Comparison of ENCODE assay signal across 20 cellular contexts in genomic region chr6:53411451-53411850, GRCh38.
DNase-seq lines count a peak whose midpoint lies in the region; ATAC-seq, FAIRE-seq and TF ChIP-seq lines count a peak whose summit lies in the region.
"Had no signal": no experiment of that assay in that cellular context is flagged by ENCODE, and none has a peak within 500 bp of the region (broad histone marks: within the 10 kb centered on the region; RNA-seq: fewer than 3 reads in every experiment).

No MANE protein-coding gene starts in this region.

- peak overlapping the region; percentile 23 for H3K4me2 ChIP-seq in astrocyte (ENCODE audit: low read length)

- H3K27me3 ChIP-seq in astrocyte (ENCODE audit: insufficient read depth, low read length) = no peaks in the 10 kb centered on the region
- H3K27me3 ChIP-seq in kidney epithelial cell (ENCODE audit: control insufficient read depth, insufficient read depth, low read length) = no peaks in the 10 kb centered on the region
- H3K27me3 ChIP-seq: esophagus muscularis mucosa, Peyer's patch, tibial nerve had no signal

- H3K36me3 ChIP-seq in astrocyte (ENCODE audit: insufficient read depth, low read length) (no peaks in the 10 kb centered on the region), kidney epithelial cell (ENCODE audit: control insufficient read depth, insufficient read depth, low read length) (no peaks in the 10 kb centered on the region)
- H3K36me3 ChIP-seq: esophagus muscularis mucosa, Peyer's patch, tibial nerve had no signal

- H3K27me3 Mint-ChIP-seq in astrocyte (ENCODE audit: low read depth, unreplicated experiment) = no peaks in the 10 kb centered on the region
- H3K27me3 Mint-ChIP-seq: stimulated activated memory B cell treated with anti-CD40 and anti-IgM and Interleukin-4, amounts not matched to agents 10 μg/mL and 1 μg/mL and 100 μg/mL, for 72 hours had no signal

- peak overlapping the region; percentile 37 for H2AFZ ChIP-seq in astrocyte (ENCODE audit: low read depth, low read length)

- ATAC-seq in HG02588 (IDR thresholded peaks at IDR 0.05; ENCODE audit: unreplicated experiment) = no peak

- no peaks in the 10 kb centered on the region for H3K36me3 Mint-ChIP-seq in astrocyte (ENCODE audit: low read depth, unreplicated experiment)
- H3K36me3 Mint-ChIP-seq: stimulated activated memory B cell treated with anti-CD40 and anti-IgM and Interleukin-4, amounts not matched to agents 10 μg/mL and 1 μg/mL and 100 μg/mL, for 72 hours had no signal

- H3K4me3 ChIP-seq in AG09309 (ENCODE audit: control insufficient read depth, low read depth, low read length) = no peak overlapping the region
- no peak overlapping the region for H3K4me3 ChIP-seq in astrocyte (ENCODE audit: insufficient read depth, low read depth, low read length)
- H3K4me3 ChIP-seq in kidney epithelial cell (ENCODE audit: low read depth, low read length) = no peak overlapping the region
- no peak overlapping the region for H3K4me3 ChIP-seq in foreskin fibroblast (ENCODE audit: low read depth in 1 of 2, low read length in 2 of 2)
- H3K4me3 ChIP-seq: esophagus muscularis mucosa, Peyer's patch, SK-N-MC, tibial nerve had no signal

- DNase-seq in AG09309 (ENCODE audit: low read depth) (peak; percentile 20), HK-2 (ENCODE audit: unreplicated experiment) (peak; percentile 7), astrocyte (ENCODE audit: low read depth) (peak; percentile 82), kidney epithelial cell (ENCODE audit: low read depth) (peak; percentile 61), head of caudate nucleus (no peak), foreskin fibroblast (no peak), NCI-H1048 (lab: John Stamatoyannopoulos, UW) (no peak)
- DNase-seq: activated CD4-positive, CD25-positive, alpha-beta regulatory T cell treated with anti-CD3 and anti-CD28 coated beads, Interleukin-2, amount 50 U/mL, for 72 hours; H9; NCI-H2107; NCI-H748 treated with DMSO at 0.1 percent for 48 hours; Peyer's patch; retina had no signal

- H3K4me1 Mint-ChIP-seq in astrocyte (ENCODE audit: low read depth, unreplicated experiment) = peaks cover 2% of the 10 kb centered on the region

- TF ChIP-seq CTCF in AG09309 (IDR thresholded peaks at IDR 0.05; ENCODE audit: control insufficient read depth, insufficient read depth, low read depth, low read length, missing control alignments) (no peak), astrocyte (IDR thresholded peaks at IDR 0.05; ENCODE audit: insufficient read depth, low read depth, low read length) (no peak), kidney epithelial cell (IDR thresholded peaks at IDR 0.05; ENCODE audit: insufficient read depth, low read length, poor library complexity, severe bottlenecking) (no peak), foreskin fibroblast (IDR thresholded peaks at IDR 0.05; ENCODE audit: low read depth, low read length) (no peak)

- no peaks in the 10 kb centered on the region for H3K79me2 ChIP-seq in astrocyte (ENCODE audit: insufficient read depth, low read length)

- FAIRE-seq in astrocyte (lab: Jason Lieb, UNC) = no peak
- FAIRE-seq: A204.1 had no signal

- no peaks in the 10 kb centered on the region for H3K4me1 ChIP-seq in astrocyte (ENCODE audit: insufficient read depth, low read length)
- H3K4me1 ChIP-seq: esophagus muscularis mucosa, Peyer's patch, tibial nerve had no signal

- H3K27ac ChIP-seq in astrocyte (ENCODE audit: low read depth, low read length) = no peak overlapping the region
- H3K27ac ChIP-seq: esophagus muscularis mucosa, Peyer's patch, SK-N-MC, tibial nerve had no signal

- H3K27ac Mint-ChIP-seq in astrocyte (ENCODE audit: unreplicated experiment) = no peak overlapping the region
- H3K27ac Mint-ChIP-seq: activated T-helper 1 cell treated with anti-CD3 and anti-CD28 coated beads, Interleukin-12 subunit alpha, Interleukin-12 subunit beta, Interleukin-2, Interleukin-4 antibody, amounts not matched to agents 30 ng/mL and 10 ng/mL and 1 ng/mL, durations not matched to agents 14 hours and 24 hours and 36 hours had no signal

- H3K9me3 ChIP-seq in astrocyte (ENCODE audit: insufficient read depth, low read depth, low read length) = no peaks in the 10 kb centered on the region
- H3K9me3 ChIP-seq: esophagus muscularis mucosa, Peyer's patch, tibial nerve had no signal

- H3K9me3 Mint-ChIP-seq in astrocyte (ENCODE audit: unreplicated experiment) = no peaks in the 10 kb centered on the region
- H3K9me3 Mint-ChIP-seq: activated T-helper 1 cell treated with anti-CD3 and anti-CD28 coated beads, Interleukin-12 subunit alpha, Interleukin-12 subunit beta, Interleukin-2, Interleukin-4 antibody, amounts not matched to agents 30 ng/mL and 10 ng/mL and 1 ng/mL, durations not matched to agents 14 hours and 24 hours and 36 hours; H9; stimulated activated memory B cell treated with anti-CD40 and anti-IgM and Interleukin-4, amounts not matched to agents 10 μg/mL and 1 μg/mL and 100 μg/mL, for 72 hours had no signal

- no peaks in the 10 kb centered on the region for H4K20me1 ChIP-seq in astrocyte (ENCODE audit: insufficient read depth, low read length)

- no peak overlapping the region for H3K4me3 Mint-ChIP-seq in astrocyte (ENCODE audit: unreplicated experiment)
- H3K4me3 Mint-ChIP-seq: activated T-helper 1 cell treated with anti-CD3 and anti-CD28 coated beads, Interleukin-12 subunit alpha, Interleukin-12 subunit beta, Interleukin-2, Interleukin-4 antibody, amounts not matched to agents 30 ng/mL and 10 ng/mL and 1 ng/mL, durations not matched to agents 14 hours and 24 hours and 36 hours; H9; stimulated activated memory B cell treated with anti-CD40 and anti-IgM and Interleukin-4, amounts not matched to agents 10 μg/mL and 1 μg/mL and 100 μg/mL, for 72 hours had no signal

- no peak overlapping the region for H3K9ac ChIP-seq in astrocyte (ENCODE audit: low read length)

- intact Hi-C loops in head of caudate nucleus (cut with DNase I) = no loop called here

Comparison
In these comparisons a context has a peak if more than half of its experiments do, and no peak if none do; other contexts are left out.
1. DNase-seq: peak in AG09309 (single experiment), HK-2 (single experiment), astrocyte (single experiment) and kidney epithelial cell (single experiment); none in head of caudate nucleus (0 of 42), foreskin fibroblast (0 of 2) and NCI-H1048 (single experiment).